25 cellular contexts compared by ENCODE assay signal in genomic region chr2:17058772-17059402, GRCh38.
DNase-seq lines count a peak whose midpoint lies in the region; ATAC-seq, FAIRE-seq and TF ChIP-seq lines count a peak whose summit lies in the region.
"Had no signal": no experiment of that assay in that cellular context is flagged by ENCODE, and none has a peak within 500 bp of the region (broad histone marks: within the 10 kb centered on the region; RNA-seq: fewer than 3 reads in every experiment).

No MANE protein-coding gene starts in this region.

- H3K27ac ChIP-seq in cardiac muscle cell (peak overlapping the region; percentile 19), astrocyte (ENCODE audit: low read depth, low read length) (no peak overlapping the region)
- H3K27ac ChIP-seq: esophagus squamous epithelium, upper lobe of right lung had no signal

- H3K27me3 ChIP-seq in cardiac muscle cell (no peaks in the 10 kb centered on the region), astrocyte (ENCODE audit: insufficient read depth, low read length) (no peaks in the 10 kb centered on the region)
- H3K27me3 ChIP-seq: esophagus squamous epithelium, MG63, upper lobe of right lung had no signal

- peaks cover 51% of the 10 kb centered on the region for H3K4me1 ChIP-seq in cardiac muscle cell (ENCODE audit: low read depth)
- no peaks in the 10 kb centered on the region for H3K4me1 ChIP-seq in astrocyte (ENCODE audit: insufficient read depth, low read length)
- H3K4me1 ChIP-seq: esophagus squamous epithelium, upper lobe of right lung had no signal

- no peaks in the 10 kb centered on the region for H3K79me2 ChIP-seq in astrocyte (ENCODE audit: insufficient read depth, low read length)

- H3K4me3 ChIP-seq in cardiac muscle cell (no peak overlapping the region), astrocyte (ENCODE audit: insufficient read depth, low read depth, low read length) (no peak overlapping the region)
- H3K4me3 ChIP-seq: esophagus squamous epithelium, MG63, upper lobe of right lung had no signal

- H4K20me1 ChIP-seq in astrocyte (ENCODE audit: insufficient read depth, low read length): no peaks in the 10 kb centered on the region

- H3K4me1 Mint-ChIP-seq in astrocyte (ENCODE audit: low read depth, unreplicated experiment): peaks cover 11% of the 10 kb centered on the region
- H3K4me1 Mint-ChIP-seq in effector memory CD8-positive, alpha-beta T cell (ENCODE audit: low read depth in 2 of 2): no peaks in the 10 kb centered on the region
- H3K4me1 Mint-ChIP-seq: activated CD4-positive, alpha-beta T cell treated with anti-CD3 and anti-CD28 coated beads, Interleukin-2, amount 10 ng/mL, durations not matched to agents 24 days and 14 days; activated naive CD8-positive, alpha-beta T cell treated with anti-CD3 and anti-CD28 coated beads, Interleukin-2, amount 50 U/mL, for 24 hours had no signal

- no peaks in the 10 kb centered on the region for H3K36me3 Mint-ChIP-seq in astrocyte (ENCODE audit: low read depth, unreplicated experiment)
- no peaks in the 10 kb centered on the region for H3K36me3 Mint-ChIP-seq in effector memory CD8-positive, alpha-beta T cell (ENCODE audit: insufficient read depth)
- H3K36me3 Mint-ChIP-seq: IgD-negative memory B cell had no signal

- TF ChIP-seq CTCF in cardiac muscle cell (IDR thresholded peaks at IDR 0.05; ENCODE audit: low read depth, low read length) (no peak), astrocyte (IDR thresholded peaks at IDR 0.05; ENCODE audit: insufficient read depth, low read depth, low read length) (no peak)

- H3K4me2 ChIP-seq in astrocyte (ENCODE audit: low read length): peak overlapping the region; percentile 47

- H3K36me3 ChIP-seq in cardiac muscle cell: no peaks in the 10 kb centered on the region
- no peaks in the 10 kb centered on the region for H3K36me3 ChIP-seq in astrocyte (ENCODE audit: insufficient read depth, low read length)
- H3K36me3 ChIP-seq: esophagus squamous epithelium, MG63, upper lobe of right lung had no signal

- H3K9me3 ChIP-seq in cardiac muscle cell (ENCODE audit: low read depth): no peaks in the 10 kb centered on the region
- no peaks in the 10 kb centered on the region for H3K9me3 ChIP-seq in astrocyte (ENCODE audit: insufficient read depth, low read depth, low read length)
- H3K9me3 ChIP-seq: esophagus squamous epithelium, MG63, upper lobe of right lung had no signal

- peak in 1 of 2 donors; percentile 97 for DNase-seq in cardiac muscle cell (ENCODE audit: low read depth in 1 of 2, low spot score in 1 of 2)
- DNase-seq in cardiac septum (ENCODE audit: low spot score): no peak
- DNase-seq in astrocyte (ENCODE audit: low read depth): no peak
- DNase-seq in iPS-NIHi7 (ENCODE audit: extremely low spot score): peak; percentile 52
- DNase-seq in COLO829 (ENCODE audit: low spot score): no peak
- DNase-seq in effector memory CD8-positive, alpha-beta T cell: no peak
- DNase-seq in globus pallidus (ENCODE audit: low spot score): no peak
- DNase-seq: activated CD4-positive, alpha-beta T cell treated with anti-CD3 and anti-CD28 coated beads, Interleukin-2, amount 10 ng/mL, durations not matched to agents 24 days and 14 days; activated naive CD8-positive, alpha-beta T cell treated with anti-CD3 and anti-CD28 coated beads, Interleukin-2, amount 50 U/mL, for 24 hours; caudate nucleus; esophagus squamous epithelium; HFFc6; left ventricle myocardium superior; MG63; NCI-H1436 treated with DMSO at 0.1 percent for 48 hours; NCI-H2171 treated with DMSO at 0.1 percent for 48 hours; NCI-H774; occipital lobe; SHP77; T-helper 1 cell; upper lobe of right lung had no signal

- no peaks in the 10 kb centered on the region for H3K9me3 Mint-ChIP-seq in astrocyte (ENCODE audit: unreplicated experiment)
- peaks cover 8 to 12% of the 10 kb centered on the region in 2 donors for H3K9me3 Mint-ChIP-seq in effector memory CD8-positive, alpha-beta T cell
- H3K9me3 Mint-ChIP-seq: activated CD4-positive, alpha-beta T cell treated with anti-CD3 and anti-CD28 coated beads, Interleukin-2, amount 10 ng/mL, durations not matched to agents 24 days and 14 days; activated naive CD8-positive, alpha-beta T cell treated with anti-CD3 and anti-CD28 coated beads, Interleukin-2, amount 50 U/mL, for 24 hours; activated T-helper 2 cell treated with anti-CD3 and anti-CD28 coated beads, Interferon-gamma antibody, Interleukin-2, Interleukin-4, amounts not matched to agents 10 μg/mL and 5 μg/mL and 100 μg/mL, durations not matched to agents 14 hours and 24 hours and 36 hours; IgD-negative memory B cell had no signal

- FAIRE-seq in astrocyte (lab: Jason Lieb, UNC): no peak
- FAIRE-seq: A204.1 had no signal

- no peak overlapping the region for H3K4me3 Mint-ChIP-seq in astrocyte (ENCODE audit: unreplicated experiment)
- no peak overlapping the region for H3K4me3 Mint-ChIP-seq in effector memory CD8-positive, alpha-beta T cell
- H3K4me3 Mint-ChIP-seq: activated CD4-positive, alpha-beta T cell treated with anti-CD3 and anti-CD28 coated beads, Interleukin-2, amount 10 ng/mL, durations not matched to agents 24 days and 14 days; activated naive CD8-positive, alpha-beta T cell treated with anti-CD3 and anti-CD28 coated beads, Interleukin-2, amount 50 U/mL, for 24 hours; HFFc6; IgD-negative memory B cell had no signal

- intact Hi-C loops in cardiac septum (cut with DNase I): no loop called here

- no peak overlapping the region for H3K27ac Mint-ChIP-seq in astrocyte (ENCODE audit: unreplicated experiment)
- H3K27ac Mint-ChIP-seq in effector memory CD8-positive, alpha-beta T cell: no peak overlapping the region
- H3K27ac Mint-ChIP-seq: activated CD4-positive, alpha-beta T cell treated with anti-CD3 and anti-CD28 coated beads, Interleukin-2, amount 10 ng/mL, durations not matched to agents 24 days and 14 days; activated naive CD8-positive, alpha-beta T cell treated with anti-CD3 and anti-CD28 coated beads, Interleukin-2, amount 50 U/mL, for 24 hours; activated T-helper 2 cell treated with anti-CD3 and anti-CD28 coated beads, Interferon-gamma antibody, Interleukin-2, Interleukin-4, amounts not matched to agents 10 μg/mL and 5 μg/mL and 100 μg/mL, durations not matched to agents 14 hours and 24 hours and 36 hours; HFFc6 had no signal

- ATAC-seq in HG02798 (IDR thresholded peaks at IDR 0.05; ENCODE audit: poor library complexity, unreplicated experiment): no peak
- no peak for ATAC-seq in effector memory CD8-positive, alpha-beta T cell (replicated peaks)
- ATAC-seq: activated naive CD8-positive, alpha-beta T cell treated with anti-CD3 and anti-CD28 coated beads, Interleukin-2, amount 50 U/mL, for 24 hours; left ventricle myocardium superior; upper lobe of right lung had no signal

- H2AFZ ChIP-seq in astrocyte (ENCODE audit: low read depth, low read length): no peak overlapping the region

- no peaks in the 10 kb centered on the region for H3K27me3 Mint-ChIP-seq in astrocyte (ENCODE audit: low read depth, unreplicated experiment)
- H3K27me3 Mint-ChIP-seq in effector memory CD8-positive, alpha-beta T cell: no peaks in the 10 kb centered on the region
- H3K27me3 Mint-ChIP-seq: activated CD4-positive, alpha-beta T cell treated with anti-CD3 and anti-CD28 coated beads, Interleukin-2, amount 10 ng/mL, durations not matched to agents 24 days and 14 days; activated naive CD8-positive, alpha-beta T cell treated with anti-CD3 and anti-CD28 coated beads, Interleukin-2, amount 50 U/mL, for 24 hours; IgD-negative memory B cell had no signal

- H3K9ac ChIP-seq in astrocyte (ENCODE audit: low read length): no peak overlapping the region
